In genomic region chr14:73644531-73645247, GRCh38 we compare ENCODE assay signal across 1 cellular context.
TF ChIP-seq lines count a peak whose summit lies in the region.

DNAL1 (plus strand) TSS chr14:73644986; CDS start chr14:73645040, 54 bp downstream.

TF ChIP-seq in K562, 482 proteins besides CTCF, POLR2A, EP300 and RAD21 (continued from another document and continues in another):
- TF ChIP-seq RNF219 (CRISPR knock-in tag; IDR thresholded peaks at IDR 0.05) (no peak), SRSF7 (optimal IDR thresholded peaks at IDR 0.05; ENCODE audit: low read depth, low read length) (no peak), CREBBP (IDR thresholded peaks at IDR 0.05; ENCODE audit: low read depth, low read length) (no peak), ZZZ3 (IDR thresholded peaks at IDR 0.05) (no peak), ZNF431 (CRISPR knock-in tag; IDR thresholded peaks at IDR 0.05) (no peak), ZNF57 (CRISPR knock-in tag; IDR thresholded peaks at IDR 0.05) (no peak), MCM5 (IDR thresholded peaks at IDR 0.05; ENCODE audit: low read depth) (no peak), CHD4 (IDR thresholded peaks at IDR 0.05; ENCODE audit: insufficient read depth, insufficient replicate concordance, low read depth, low read length, poor library complexity, severe bottlenecking) (no peak), SAP30 (IDR thresholded peaks at IDR 0.05; ENCODE audit: borderline replicate concordance, insufficient read depth, low read depth, low read length, poor library complexity, severe bottlenecking) (no peak), RFX5 (IDR thresholded peaks at IDR 0.05; ENCODE audit: low read depth, low read length) (no peak), ETV6 (IDR thresholded peaks at IDR 0.05; ENCODE audit: borderline replicate concordance in 1 of 2, low read depth in 2 of 2, low read length in 1 of 2) (no peak), ETV6 (CRISPR knock-in tag; IDR thresholded peaks at IDR 0.05; ENCODE audit: borderline replicate concordance) (no peak), ILK (tag; IDR thresholded peaks at IDR 0.05; ENCODE audit: borderline replicate concordance, low read depth) (no peak), NR4A1 (CRISPR knock-in tag; IDR thresholded peaks at IDR 0.05) (no peak), NR4A1 (tag; IDR thresholded peaks at IDR 0.05) (peak; percentile 61), ARID3B (CRISPR knock-in tag; IDR thresholded peaks at IDR 0.05; ENCODE audit: borderline replicate concordance) (no peak), FOXO4 (CRISPR knock-in tag; IDR thresholded peaks at IDR 0.05) (no peak), NCOA6 (IDR thresholded peaks at IDR 0.05) (no peak), RFX1 (IDR thresholded peaks at IDR 0.05) (peak; percentile 93), ID3 (CRISPR knock-in tag; IDR thresholded peaks at IDR 0.05) (no peak), ID3 (tag; IDR thresholded peaks at IDR 0.05) (no peak), SUPT5H (IDR thresholded peaks at IDR 0.05) (peak; percentile 77), PTRF (tag; IDR thresholded peaks at IDR 0.05) (no peak), BDP1 (IDR thresholded peaks at IDR 0.05; ENCODE audit: insufficient read depth, insufficient read length) (no peak), ZNF324 (CRISPR knock-in tag; IDR thresholded peaks at IDR 0.05) (no peak), FUS (optimal IDR thresholded peaks at IDR 0.05; ENCODE audit: low read depth, low read length) (no peak), ETS2 (tag; IDR thresholded peaks at IDR 0.05; ENCODE audit: borderline replicate concordance, poor library complexity, severe bottlenecking) (no peak), LEF1 (IDR thresholded peaks at IDR 0.05) (no peak), FOXA3 (CRISPR knock-in tag; conservative IDR thresholded peaks at IDR 0.05 in 1 of 2, IDR thresholded peaks at IDR 0.05 in 1 of 2) (no peak), SRSF9 (IDR thresholded peaks at IDR 0.05; ENCODE audit: borderline replicate concordance, low read depth, low read length) (no peak), GABPB2 (CRISPR knock-in tag; conservative IDR thresholded peaks at IDR 0.05) (no peak), HDGF (IDR thresholded peaks at IDR 0.05) (no peak), ZNF395 (CRISPR knock-in tag; IDR thresholded peaks at IDR 0.05) (peak; percentile 53; the same call in 1 of the 2 replicates), CEBPG (CRISPR knock-in tag; IDR thresholded peaks at IDR 0.05) (no peak), CEBPG (tag; conservative IDR thresholded peaks at IDR 0.05 in 1 of 2, IDR thresholded peaks at IDR 0.05 in 1 of 2) (no peak), ZNF79 (CRISPR knock-in tag; IDR thresholded peaks at IDR 0.05; ENCODE audit: low read depth) (no peak), MECOM (CRISPR knock-in tag; IDR thresholded peaks at IDR 0.05) (no peak), MAFK (IDR thresholded peaks at IDR 0.05; ENCODE audit: low read length) (no peak), KAT8 (IDR thresholded peaks at IDR 0.05; ENCODE audit: low read depth) (no peak), BRD9 (IDR thresholded peaks at IDR 0.05; ENCODE audit: low read depth, partially characterized antibody) (peak; percentile 33), ZNF780A (CRISPR knock-in tag; IDR thresholded peaks at IDR 0.05) (no peak), HNRNPH1 (optimal IDR thresholded peaks at IDR 0.05; ENCODE audit: low read depth, low read length) (no peak), MAX (CRISPR knock-in tag; IDR thresholded peaks at IDR 0.05) (0 out of 2 replicates have a peak, but pooled peaks have one; percentile 40), SP2 (IDR thresholded peaks at IDR 0.05; ENCODE audit: extremely low read depth, low read depth, low read length, poor library complexity, severe bottlenecking) (no peak)
- TF ChIP-seq, protein P1, sequence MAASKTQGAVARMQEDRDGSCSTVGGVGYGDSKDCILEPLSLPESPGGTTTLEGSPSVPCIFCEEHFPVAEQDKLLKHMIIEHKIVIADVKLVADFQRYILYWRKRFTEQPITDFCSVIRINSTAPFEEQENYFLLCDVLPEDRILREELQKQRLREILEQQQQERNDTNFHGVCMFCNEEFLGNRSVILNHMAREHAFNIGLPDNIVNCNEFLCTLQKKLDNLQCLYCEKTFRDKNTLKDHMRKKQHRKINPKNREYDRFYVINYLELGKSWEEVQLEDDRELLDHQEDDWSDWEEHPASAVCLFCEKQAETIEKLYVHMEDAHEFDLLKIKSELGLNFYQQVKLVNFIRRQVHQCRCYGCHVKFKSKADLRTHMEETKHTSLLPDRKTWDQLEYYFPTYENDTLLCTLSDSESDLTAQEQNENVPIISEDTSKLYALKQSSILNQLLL (CRISPR knock-in tag; IDR thresholded peaks at IDR 0.05; ENCODE audit: borderline replicate concordance), result no peak
- TF ChIP-seq, protein P2, sequence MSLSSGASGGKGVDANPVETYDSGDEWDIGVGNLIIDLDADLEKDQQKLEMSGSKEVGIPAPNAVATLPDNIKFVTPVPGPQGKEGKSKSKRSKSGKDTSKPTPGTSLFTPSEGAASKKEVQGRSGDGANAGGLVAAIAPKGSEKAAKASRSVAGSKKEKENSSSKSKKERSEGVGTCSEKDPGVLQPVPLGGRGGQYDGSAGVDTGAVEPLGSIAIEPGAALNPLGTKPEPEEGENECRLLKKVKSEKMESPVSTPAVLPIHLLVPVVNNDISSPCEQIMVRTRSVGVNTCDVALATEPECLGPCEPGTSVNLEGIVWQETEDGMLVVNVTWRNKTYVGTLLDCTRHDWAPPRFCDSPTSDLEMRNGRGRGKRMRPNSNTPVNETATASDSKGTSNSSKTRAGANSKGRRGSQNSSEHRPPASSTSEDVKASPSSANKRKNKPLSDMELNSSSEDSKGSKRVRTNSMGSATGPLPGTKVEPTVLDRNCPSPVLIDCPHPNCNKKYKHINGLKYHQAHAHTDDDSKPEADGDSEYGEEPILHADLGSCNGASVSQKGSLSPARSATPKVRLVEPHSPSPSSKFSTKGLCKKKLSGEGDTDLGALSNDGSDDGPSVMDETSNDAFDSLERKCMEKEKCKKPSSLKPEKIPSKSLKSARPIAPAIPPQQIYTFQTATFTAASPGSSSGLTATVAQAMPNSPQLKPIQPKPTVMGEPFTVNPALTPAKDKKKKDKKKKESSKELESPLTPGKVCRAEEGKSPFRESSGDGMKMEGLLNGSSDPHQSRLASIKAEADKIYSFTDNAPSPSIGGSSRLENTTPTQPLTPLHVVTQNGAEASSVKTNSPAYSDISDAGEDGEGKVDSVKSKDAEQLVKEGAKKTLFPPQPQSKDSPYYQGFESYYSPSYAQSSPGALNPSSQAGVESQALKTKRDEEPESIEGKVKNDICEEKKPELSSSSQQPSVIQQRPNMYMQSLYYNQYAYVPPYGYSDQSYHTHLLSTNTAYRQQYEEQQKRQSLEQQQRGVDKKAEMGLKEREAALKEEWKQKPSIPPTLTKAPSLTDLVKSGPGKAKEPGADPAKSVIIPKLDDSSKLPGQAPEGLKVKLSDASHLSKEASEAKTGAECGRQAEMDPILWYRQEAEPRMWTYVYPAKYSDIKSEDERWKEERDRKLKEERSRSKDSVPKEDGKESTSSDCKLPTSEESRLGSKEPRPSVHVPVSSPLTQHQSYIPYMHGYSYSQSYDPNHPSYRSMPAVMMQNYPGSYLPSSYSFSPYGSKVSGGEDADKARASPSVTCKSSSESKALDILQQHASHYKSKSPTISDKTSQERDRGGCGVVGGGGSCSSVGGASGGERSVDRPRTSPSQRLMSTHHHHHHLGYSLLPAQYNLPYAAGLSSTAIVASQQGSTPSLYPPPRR (CRISPR knock-in tag; IDR thresholded peaks at IDR 0.05; ENCODE audit: borderline replicate concordance), result no peak
- TF ChIP-seq, protein P3, sequence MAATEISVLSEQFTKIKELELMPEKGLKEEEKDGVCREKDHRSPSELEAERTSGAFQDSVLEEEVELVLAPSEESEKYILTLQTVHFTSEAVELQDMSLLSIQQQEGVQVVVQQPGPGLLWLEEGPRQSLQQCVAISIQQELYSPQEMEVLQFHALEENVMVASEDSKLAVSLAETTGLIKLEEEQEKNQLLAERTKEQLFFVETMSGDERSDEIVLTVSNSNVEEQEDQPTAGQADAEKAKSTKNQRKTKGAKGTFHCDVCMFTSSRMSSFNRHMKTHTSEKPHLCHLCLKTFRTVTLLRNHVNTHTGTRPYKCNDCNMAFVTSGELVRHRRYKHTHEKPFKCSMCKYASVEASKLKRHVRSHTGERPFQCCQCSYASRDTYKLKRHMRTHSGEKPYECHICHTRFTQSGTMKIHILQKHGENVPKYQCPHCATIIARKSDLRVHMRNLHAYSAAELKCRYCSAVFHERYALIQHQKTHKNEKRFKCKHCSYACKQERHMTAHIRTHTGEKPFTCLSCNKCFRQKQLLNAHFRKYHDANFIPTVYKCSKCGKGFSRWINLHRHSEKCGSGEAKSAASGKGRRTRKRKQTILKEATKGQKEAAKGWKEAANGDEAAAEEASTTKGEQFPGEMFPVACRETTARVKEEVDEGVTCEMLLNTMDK (IDR thresholded peaks at IDR 0.05; ENCODE audit: borderline replicate concordance, insufficient read depth, low read depth, low read length, poor library complexity, severe bottlenecking), result no peak
- TF ChIP-seq, protein P4, sequence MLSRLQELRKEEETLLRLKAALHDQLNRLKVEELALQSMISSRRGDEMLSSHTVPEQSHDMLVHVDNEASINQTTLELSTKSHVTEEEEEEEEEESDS (CRISPR knock-in tag; IDR thresholded peaks at IDR 0.05), result no peak
- TF ChIP-seq, protein P5, sequence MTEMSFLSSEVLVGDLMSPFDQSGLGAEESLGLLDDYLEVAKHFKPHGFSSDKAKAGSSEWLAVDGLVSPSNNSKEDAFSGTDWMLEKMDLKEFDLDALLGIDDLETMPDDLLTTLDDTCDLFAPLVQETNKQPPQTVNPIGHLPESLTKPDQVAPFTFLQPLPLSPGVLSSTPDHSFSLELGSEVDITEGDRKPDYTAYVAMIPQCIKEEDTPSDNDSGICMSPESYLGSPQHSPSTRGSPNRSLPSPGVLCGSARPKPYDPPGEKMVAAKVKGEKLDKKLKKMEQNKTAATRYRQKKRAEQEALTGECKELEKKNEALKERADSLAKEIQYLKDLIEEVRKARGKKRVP (CRISPR knock-in tag; IDR thresholded peaks at IDR 0.05), result no peak
